ENCODE assay signal across 8 cellular contexts in the genomic region with DNA sequence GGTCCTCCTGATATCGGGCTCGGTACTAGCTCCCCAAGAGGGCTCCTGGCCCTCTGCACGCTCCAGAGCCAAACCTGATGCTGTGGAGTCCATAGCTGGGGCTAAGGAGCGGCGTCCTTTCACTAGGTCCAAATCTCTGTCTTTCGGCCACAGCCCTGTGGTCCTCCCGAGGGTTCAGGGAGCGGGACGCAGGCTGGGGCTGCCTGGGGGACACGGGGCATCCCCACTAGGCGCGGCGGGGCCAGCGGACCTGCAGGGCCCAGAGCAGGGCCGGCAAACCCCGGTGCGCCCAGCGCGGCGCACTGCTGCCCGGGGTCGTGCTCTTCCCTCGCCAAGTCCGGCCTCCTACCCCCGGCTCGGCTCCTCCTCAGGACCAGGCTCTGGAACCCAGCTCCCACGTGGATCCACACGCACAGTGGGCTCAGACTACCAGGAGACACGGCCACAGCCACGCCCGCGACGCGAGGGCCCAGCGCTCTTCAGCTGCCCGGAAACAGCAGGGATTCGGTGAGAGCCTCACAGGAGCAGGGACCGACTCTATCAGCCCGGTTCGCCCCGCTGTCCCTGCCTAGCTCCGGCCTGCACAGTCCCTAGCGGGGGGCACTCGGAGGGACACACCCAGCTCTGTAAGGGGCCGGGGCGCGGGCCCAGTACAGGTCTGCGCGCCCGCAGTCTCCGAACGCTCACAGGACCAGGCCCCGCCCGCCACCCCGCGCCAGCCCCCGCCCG. TPM values are rescaled to one million over a fixed set of nuclear protein-coding genes. Genes with fewer than 3 reads are reported as not detected.
DNase-seq lines count a peak whose midpoint lies in the region; ATAC-seq lines count a peak whose summit lies in the region.

No MANE protein-coding gene starts in this region.

- 3 to 6% methylated on average over 42 to 58 of the region's 58 CpGs for WGBS in esophagus, 2 donors

- H3K9me3 Mint-ChIP-seq in activated CD4-positive, alpha-beta memory T cell treated with anti-CD3 and anti-CD28 coated beads, Interleukin-2, amount 10 ng/mL, durations not matched to agents 7 days and 5 days = peaks cover 9% of the 10 kb centered on the region

- peak overlapping the region; percentile 60 for H3K4me3 ChIP-seq in Jurkat, Clone E6-1 (ENCODE audit: low read length)
- H3K4me3 ChIP-seq in esophagus (ENCODE audit: low read depth in 1 of 2, low read length in 2 of 2) (peak overlapping the region; percentile 71 to 78), mononuclear cell (ENCODE audit: low read length) (peak overlapping the region; percentile 58)

- peak; percentile 38 for ATAC-seq in GM21825 (IDR thresholded peaks at IDR 0.05; ENCODE audit: unreplicated experiment)

- POLR2A ChIA-PET in activated CD4-positive, alpha-beta memory T cell treated with anti-CD3 and anti-CD28 coated beads, Interleukin-2, amount 10 ng/mL, durations not matched to agents 7 days and 5 days (lab: Charles Lee) = interaction anchor here (0.8 to 2.5 kb wide), 8 partner anchors 15 to 133 kb away, joined by 3 to 23 read pairs (median 4); partner anchors contain the start of gene MRPS5

- CTCF ChIA-PET in activated CD4-positive, alpha-beta memory T cell treated with anti-CD3 and anti-CD28 coated beads, Interleukin-2, amount 10 ng/mL, durations not matched to agents 7 days and 5 days (lab: Charles Lee) = interaction anchor here (1.3 to 3.1 kb wide), 3 partner anchors 37 to 136 kb away, joined by 4 to 14 read pairs (median 12); partner anchors contain the start of gene MRPS5

- H3K27me3 ChIP-seq in esophagus (ENCODE audit: control insufficient read depth in 1 of 2, insufficient read depth in 2 of 2, low read length in 2 of 2) (no peaks in the 10 kb centered on the region), mononuclear cell (ENCODE audit: insufficient read depth, low read length) (no peaks in the 10 kb centered on the region)

- H3K36me3 ChIP-seq in esophagus (ENCODE audit: control insufficient read depth in 2 of 2, insufficient read depth in 2 of 2, low read length in 1 of 2) = peaks cover 0 to 14% of the 10 kb centered on the region in 2 donors

- peak overlapping the region; percentile 75 for H3K4me3 Mint-ChIP-seq in activated CD4-positive, alpha-beta memory T cell treated with anti-CD3 and anti-CD28 coated beads, Interleukin-2, amount 10 ng/mL, durations not matched to agents 7 days and 5 days

- peak overlapping the region; percentile 56 for H3K27ac Mint-ChIP-seq in activated CD4-positive, alpha-beta memory T cell treated with anti-CD3 and anti-CD28 coated beads, Interleukin-2, amount 10 ng/mL, durations not matched to agents 7 days and 5 days

- H3K4me1 ChIP-seq in esophagus (ENCODE audit: control insufficient read depth in 2 of 2, insufficient read depth in 2 of 2, low read length in 1 of 2) = peaks cover 3 to 9% of the 10 kb centered on the region in 2 donors
- peaks cover 15% of the 10 kb centered on the region for H3K4me1 ChIP-seq in mononuclear cell (ENCODE audit: insufficient read depth, low read length)

- DNase-seq in NCI-H2081 (lab: John Stamatoyannopoulos, UW) (peak; percentile 31 to 35), NCI-H2081 treated with DMSO at 0.1 percent for 48 hours (lab: John Stamatoyannopoulos, UW) (no peak)
- no peak for DNase-seq in Jurkat, Clone E6-1 (ENCODE audit: low read depth, low spot score)
- peak; percentile 36 for DNase-seq in activated CD4-positive, alpha-beta memory T cell treated with anti-CD3 and anti-CD28 coated beads, Interleukin-2, amount 10 ng/mL, durations not matched to agents 7 days and 5 days

- no peaks in the 10 kb centered on the region for H3K27me3 Mint-ChIP-seq in activated CD4-positive, alpha-beta memory T cell treated with anti-CD3 and anti-CD28 coated beads, Interleukin-2, amount 10 ng/mL, durations not matched to agents 7 days and 5 days

- peaks cover 17% of the 10 kb centered on the region for H3K4me1 Mint-ChIP-seq in activated CD4-positive, alpha-beta memory T cell treated with anti-CD3 and anti-CD28 coated beads, Interleukin-2, amount 10 ng/mL, durations not matched to agents 7 days and 5 days

- H3K27ac ChIP-seq in esophagus (ENCODE audit: low read depth in 2 of 2, low read length in 1 of 2) = peak overlapping the region; percentile 38 to 91
- H3K27ac ChIP-seq in temporal lobe (ENCODE audit: low read depth, low read length) = peak overlapping the region; percentile 68

- peaks cover 0 to 8% of the 10 kb centered on the region in 2 donors for H3K9me3 ChIP-seq in esophagus (ENCODE audit: control insufficient read depth in 2 of 2, insufficient read depth in 1 of 2, low read depth in 1 of 2, low read length in 1 of 2)
- H3K9me3 ChIP-seq in mononuclear cell (ENCODE audit: low read depth, low read length) = no peaks in the 10 kb centered on the region

- peaks cover 37% of the 10 kb centered on the region for H3K36me3 Mint-ChIP-seq in activated CD4-positive, alpha-beta memory T cell treated with anti-CD3 and anti-CD28 coated beads, Interleukin-2, amount 10 ng/mL, durations not matched to agents 7 days and 5 days (ENCODE audit: low read depth)

RNA-seq across cellular contexts. Expression of gene ZNF514, which starts 0.6 kb away (rescaled TPM):
- polyA plus RNA-seq in Jurkat, Clone E6-1 (2012; ENCODE audit: insufficient read depth, insufficient read length) = 9.4 TPM
- total RNA-seq in activated CD4-positive, alpha-beta memory T cell treated with anti-CD3 and anti-CD28 coated beads, Interleukin-2, amount 10 ng/mL, durations not matched to agents 7 days and 5 days = 10 to 100 TPM; 12.9 to 13.4 TPM
- 10 to 100 TPM in 1 of 2 donors, 1 to 10 TPM in 1; 4.4 to 11.6 TPM for polyA plus RNA-seq in esophagus
- total RNA-seq in mononuclear cell (6.9 TPM), temporal lobe (24.1 TPM)

RNA-seq across cellular contexts. Expression of gene ZNF2, which starts 6.6 kb away (rescaled TPM):
- 4.6 TPM for polyA plus RNA-seq in Jurkat, Clone E6-1 (2012; ENCODE audit: insufficient read depth, insufficient read length)
- 1 to 10 TPM; 3.5 to 3.9 TPM for total RNA-seq in activated CD4-positive, alpha-beta memory T cell treated with anti-CD3 and anti-CD28 coated beads, Interleukin-2, amount 10 ng/mL, durations not matched to agents 7 days and 5 days
- polyA plus RNA-seq in esophagus = 1 to 10 TPM in 1 of 2 donors, under 1 TPM in 1; 0.90 to 1.2 TPM
- total RNA-seq in mononuclear cell = 0.10 TPM
- total RNA-seq in temporal lobe = 7.6 TPM

RNA-seq across cellular contexts. Expression of gene MRPS5, which starts 37.4 kb away (rescaled TPM):
- polyA plus RNA-seq in Jurkat, Clone E6-1 (2012; ENCODE audit: insufficient read depth, insufficient read length) = 113 TPM
- total RNA-seq in activated CD4-positive, alpha-beta memory T cell treated with anti-CD3 and anti-CD28 coated beads, Interleukin-2, amount 10 ng/mL, durations not matched to agents 7 days and 5 days = 10 to 100 TPM; 66.3 to 68.2 TPM
- polyA plus RNA-seq in esophagus = 10 to 100 TPM; 46.5 to 52.9 TPM
- total RNA-seq in mononuclear cell (14.5 TPM), temporal lobe (38.6 TPM)

RNA-seq across cellular contexts. Expression of gene ZNF892, which starts 48.3 kb away (rescaled TPM):
- not detected for polyA plus RNA-seq in Jurkat, Clone E6-1 (2012; ENCODE audit: insufficient read depth, insufficient read length)
- 1 to 10 TPM; 3.0 to 3.2 TPM for total RNA-seq in activated CD4-positive, alpha-beta memory T cell treated with anti-CD3 and anti-CD28 coated beads, Interleukin-2, amount 10 ng/mL, durations not matched to agents 7 days and 5 days
- under 1 TPM; 0.20 to 0.35 TPM for polyA plus RNA-seq in esophagus
- total RNA-seq in mononuclear cell (1.2 TPM), temporal lobe (31.0 TPM)

Comparison
In these comparisons a context has a peak if more than half of its experiments do, and no peak if none do; other contexts are left out.
1. DNase-seq: peak in NCI-H2081 (2 of 2) and activated CD4-positive, alpha-beta memory T cell treated with anti-CD3 and anti-CD28 coated beads, Interleukin-2, amount 10 ng/mL, durations not matched to agents 7 days and 5 days (single experiment); none in NCI-H2081 treated with DMSO at 0.1 percent for 48 hours (single experiment) and Jurkat, Clone E6-1 (single experiment).
2. Peak in every context shown above with its lines, with median percentiles within 50 percentile points of each other: H3K4me3 ChIP-seq.